In genomic region chr2:135059577-135059976, GRCh38 we compare ENCODE assay signal across 35 cellular contexts. TPM values are rescaled to one million over a fixed set of nuclear protein-coding genes. Genes with fewer than 3 reads are reported as not detected.
"Had no signal": no experiment of that assay in that cellular context is flagged by ENCODE, and none has a peak within 500 bp of the region (broad histone marks: within the 10 kb centered on the region; RNA-seq: fewer than 3 reads in every experiment).

No MANE protein-coding gene starts in this region.

- DNase-seq: cortex of kidney; effector memory CD8-positive, alpha-beta T cell; erythroblast; esophagus squamous epithelium; foreskin melanocyte; glutamatergic neuron; mesenchymal stem cell; mucosa of descending colon; naive B cell; pancreas; retina; right lobe of liver; stimulated activated CD4-positive, alpha-beta T cell treated with anti-CD3 and anti-CD28 coated beads, Interleukin-12 subunit alpha, Interleukin-12 subunit beta, amount 100 ng/mL, for 4 hours; stimulated activated CD4-positive, alpha-beta T cell treated with anti-CD3 and anti-CD28 coated beads, Interleukin-2, amount 100 ng/mL, for 24 hours; stimulated activated CD4-positive, alpha-beta T cell treated with anti-CD3 and anti-CD28 coated beads, Interleukin-4, amount 100 ng/mL, for 24 hours; stimulated activated naive CD8-positive, alpha-beta T cell treated with anti-CD3 and anti-CD28 coated beads, Interleukin-15, Interleukin-2, amounts not matched to agents 100 U/mL and 50 U/mL, for 24 hours; substantia nigra; testis; tibial artery had no signal

- H3K9me3 Mint-ChIP-seq: effector memory CD8-positive, alpha-beta T cell; mesothelial cell of epicardium; natural killer cell treated with Interleukin-12 subunit alpha and Interleukin-12 subunit beta and Interleukin-15 and Interleukin-18, amount 100 ng/mL, for 72 hours; neural crest cell; stimulated activated effector memory CD8-positive, alpha-beta T cell treated with anti-CD3 and anti-CD28 coated beads, Interleukin-12 subunit alpha, Interleukin-12 subunit beta, amount 100 ng/mL, for 72 hours; type B pancreatic cell had no signal

- H3K4me2 ChIP-seq: smooth muscle cell had no signal

- H3K27ac Mint-ChIP-seq: effector memory CD8-positive, alpha-beta T cell; mesothelial cell of epicardium; natural killer cell treated with Interleukin-12 subunit alpha and Interleukin-12 subunit beta and Interleukin-15 and Interleukin-18, amount 100 ng/mL, for 72 hours; stimulated activated effector memory CD8-positive, alpha-beta T cell treated with anti-CD3 and anti-CD28 coated beads, Interleukin-12 subunit alpha, Interleukin-12 subunit beta, amount 100 ng/mL, for 72 hours; type B pancreatic cell had no signal

- H3K9me3 ChIP-seq: esophagus squamous epithelium, mucosa of descending colon, neutrophil, pancreas, right lobe of liver, testis, tibial artery had no signal

- H3K27ac ChIP-seq: esophagus squamous epithelium, neutrophil, pancreas, right lobe of liver, testis, tibial artery had no signal

- H3K4me3 ChIP-seq: esophagus squamous epithelium, mucosa of descending colon, pancreas, right lobe of liver, smooth muscle cell, testis, tibial artery had no signal

- H3K4me1 ChIP-seq: testis had no signal

- ATAC-seq: effector memory CD8-positive, alpha-beta T cell; mucosa of descending colon; natural killer cell treated with Interleukin-12 subunit alpha and Interleukin-12 subunit beta and Interleukin-15 and Interleukin-18, amount 100 ng/mL, for 72 hours; pancreas; right lobe of liver; stimulated activated effector memory CD8-positive, alpha-beta T cell treated with anti-CD3 and anti-CD28 coated beads, Interleukin-12 subunit alpha, Interleukin-12 subunit beta, amount 100 ng/mL, for 72 hours; stimulated activated naive CD8-positive, alpha-beta T cell treated with anti-CD3 and anti-CD28 coated beads, Interleukin-15, Interleukin-2, amounts not matched to agents 100 U/mL and 50 U/mL, for 24 hours had no signal

- H3K27me3 ChIP-seq: esophagus squamous epithelium, neutrophil, pancreas, right lobe of liver, testis, tibial artery had no signal

- H3K4me3 Mint-ChIP-seq: effector memory CD8-positive, alpha-beta T cell; mesothelial cell of epicardium; naive B cell; natural killer cell treated with Interleukin-12 subunit alpha and Interleukin-12 subunit beta and Interleukin-15 and Interleukin-18, amount 100 ng/mL, for 72 hours; neural crest cell; stimulated activated effector memory CD8-positive, alpha-beta T cell treated with anti-CD3 and anti-CD28 coated beads, Interleukin-12 subunit alpha, Interleukin-12 subunit beta, amount 100 ng/mL, for 72 hours; type B pancreatic cell had no signal

- FAIRE-seq: endometrium, keratinocyte, pancreas had no signal

- H3K4me1 Mint-ChIP-seq: mesothelial cell of epicardium, neural crest cell had no signal

- H3K27me3 Mint-ChIP-seq: effector memory CD8-positive, alpha-beta T cell; naive B cell; type B pancreatic cell had no signal

RNA-seq across cellular contexts. Expression of gene MAP3K19, which starts 12.3 kb away (rescaled TPM):
- total RNA-seq: dermis microvascular lymphatic vessel endothelial cell; esophagus squamous epithelium; lower leg skin; lung microvascular endothelial cell; mesothelial cell of epicardium; mucosa of descending colon; natural killer cell treated with Interleukin-12 subunit alpha and Interleukin-12 subunit beta and Interleukin-15 and Interleukin-18, amount 100 ng/mL, for 72 hours; neural crest cell; omental fat pad; pancreas; posterior vena cava; pulmonary artery endothelial cell; right lobe of liver; smooth muscle cell; urinary bladder had no signal
- polyA plus RNA-seq: keratinocyte, pancreas, urinary bladder had no signal
